Comparison of ENCODE assay signal across 8 cellular contexts in genomic region chr3:129439381-129439816, GRCh38. TPM values are rescaled to one million over a fixed set of nuclear protein-coding genes. Genes with fewer than 3 reads are reported as not detected.
DNase-seq lines count a peak whose midpoint lies in the region; ATAC-seq and TF ChIP-seq lines count a peak whose summit lies in the region.

No MANE protein-coding gene starts in this region.

- no peak for TF ChIP-seq CTCF in MCF 10A (IDR thresholded peaks at IDR 0.05; ENCODE audit: unreplicated experiment)

- intact Hi-C loops in MCF 10A (cut with micrococcal nuclease) = loop anchor here (5.0 kb wide), 2 partner anchors 42 to 122 kb away; a partner anchor contains a TSS

- H3K4me1 Mint-ChIP-seq in MCF 10A (ENCODE audit: insufficient read depth, unreplicated experiment) = peaks cover 51% of the 10 kb centered on the region

- no peaks in the 10 kb centered on the region for H3K27me3 Mint-ChIP-seq in MCF 10A (ENCODE audit: insufficient read depth, unreplicated experiment)

- H3K36me3 Mint-ChIP-seq in MCF 10A (ENCODE audit: insufficient read depth, unreplicated experiment) = peaks cover 40% of the 10 kb centered on the region

- POLR2A ChIA-PET in MCF 10A (lab: Yijun Ruan, JAX) = interaction anchor here (0.7 to 7.6 kb wide), 33 partner anchors 10 to 759 kb away, joined by 3 to 75 read pairs (median 7); partner anchors contain the start of genes EFCAB12 and RAB43

- H3K9me3 Mint-ChIP-seq in MCF 10A (ENCODE audit: unreplicated experiment) = no peaks in the 10 kb centered on the region

- TSS peak; percentile 51 for BruUV-seq in MCF 10A (replicated peaks; lab: Mats Ljungman, UMichigan)

- peak overlapping the region; percentile 83 for H3K4me3 Mint-ChIP-seq in MCF 10A (ENCODE audit: unreplicated experiment)

- CTCF ChIA-PET in MCF 10A (lab: Yijun Ruan, JAX) = interaction anchor here (0.7 to 3.8 kb wide), 8 partner anchors 10 to 559 kb away, joined by 3 to 17 read pairs (median 5); no protein-coding TSS in a partner anchor

- H3K27ac Mint-ChIP-seq in MCF 10A (ENCODE audit: low read depth, unreplicated experiment) = peak overlapping the region; percentile 96

- ATAC-seq in HG03439 (IDR thresholded peaks at IDR 0.05; ENCODE audit: unreplicated experiment) = peak; percentile 13
- peak; percentile 2; the same call in 2 of the 3 replicates for ATAC-seq in SK-N-SH treated with all-trans-retinoic acid at 6 μM for 48 hours

- DNase-seq in NCI-H82 (lab: John Stamatoyannopoulos, UW) = peak; percentile 76
- DNase-seq in NCI-H82 treated with DMSO at 0.1 percent for 48 hours (lab: John Stamatoyannopoulos, UW; ENCODE audit: unreplicated experiment) = no peak
- peak; percentile 45 for DNase-seq in MCF 10A (ENCODE audit: unreplicated experiment)
- peak; percentile 35 for DNase-seq in iris pigment epithelial cell (ENCODE audit: low read depth)
- peak; percentile 25 to 30 for DNase-seq in stimulated activated CD4-positive, alpha-beta T cell treated with anti-CD3 and anti-CD28 coated beads, Interleukin-2, amount 100 ng/mL, for 48 hours
- DNase-seq in foreskin melanocyte = no peak

TF ChIP-seq in SK-N-SH treated with all-trans-retinoic acid at 6 μM for 48 hours, 23 proteins besides CTCF, POLR2A, EP300 and RAD21:
- TF ChIP-seq TOX (CRISPR knock-in tag; IDR thresholded peaks at IDR 0.05; ENCODE audit: borderline replicate concordance) = no peak
- TF ChIP-seq ZFP3 (CRISPR knock-in tag; IDR thresholded peaks at IDR 0.05) = 0 out of 2 replicates have a peak, but pooled peaks have one; percentile 14
- 0 out of 2 replicates have a peak, but pooled peaks have one; percentile 17 for TF ChIP-seq TSHZ2 (CRISPR knock-in tag; IDR thresholded peaks at IDR 0.05)
- TF ChIP-seq PPARA (CRISPR knock-in tag; IDR thresholded peaks at IDR 0.05; ENCODE audit: borderline replicate concordance) = no peak

RNA-seq across cellular contexts. Expression of gene MBD4, which starts 0.3 kb away (rescaled TPM):
- 30.6 and 35.8 TPM in 2 replicates for total RNA-seq in MCF 10A (2022)

RNA-seq across cellular contexts. Expression of gene IFT122, which starts 0.6 kb away (rescaled TPM):
- total RNA-seq in MCF 10A (2022) = 18.7 and 21.0 TPM in 2 replicates

RNA-seq across cellular contexts. Expression of gene EFCAB12, which starts 11.0 kb away (rescaled TPM):
- 0.22 TPM in 1 of 2 replicates, not detected in the other for total RNA-seq in MCF 10A (2022)

Comparison
In these comparisons a context has a peak if more than half of its experiments do, and no peak if none do; other contexts are left out.
1. DNase-seq: peak in NCI-H82 (single experiment), MCF 10A (single experiment), iris pigment epithelial cell (single experiment) and stimulated activated CD4-positive, alpha-beta T cell treated with anti-CD3 and anti-CD28 coated beads, Interleukin-2, amount 100 ng/mL, for 48 hours (2 of 2); none in NCI-H82 treated with DMSO at 0.1 percent for 48 hours (single experiment) and foreskin melanocyte (single experiment).